25 cellular contexts compared by ENCODE assay signal in the genomic region with DNA sequence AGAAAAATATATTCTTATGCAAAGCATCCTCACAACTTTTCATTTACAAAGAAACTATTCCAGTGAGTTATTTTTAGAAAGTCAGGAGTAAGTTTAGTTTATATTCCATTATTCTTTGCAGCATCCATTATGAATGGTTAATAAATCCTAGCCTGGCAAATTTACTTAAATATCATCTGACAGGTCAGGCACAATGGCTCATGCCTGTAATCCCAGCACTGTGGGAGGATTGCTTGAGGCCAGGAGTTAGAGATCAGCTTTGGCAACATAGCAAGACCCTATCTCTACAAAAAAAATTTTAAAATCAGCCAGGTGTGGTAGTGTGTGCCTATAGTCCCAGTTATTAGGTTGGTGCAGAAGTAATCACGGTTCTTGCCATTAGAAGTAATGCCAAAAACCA. TPM values are rescaled to one million over a fixed set of nuclear protein-coding genes. Genes with fewer than 3 reads are reported as not detected.
"Had no signal": no experiment of that assay in that cellular context is flagged by ENCODE, and none has a peak within 500 bp of the region (broad histone marks: within the 10 kb centered on the region; RNA-seq: fewer than 3 reads in every experiment).

No MANE protein-coding gene starts in this region.

- H3K9me3 Mint-ChIP-seq: activated CD4-positive, alpha-beta memory T cell treated with anti-CD3 and anti-CD28 coated beads for 36 hours; activated CD4-positive, alpha-beta T cell treated with anti-CD3 and anti-CD28 coated beads, Interleukin-2, amount 10 ng/mL, durations not matched to agents 7 days and 5 days; activated naive CD4-positive, alpha-beta T cell treated with anti-CD3 and anti-CD28 coated beads for 36 hours; activated naive CD8-positive, alpha-beta T cell treated with anti-CD3 and anti-CD28 coated beads, Interleukin-2, amount 50 U/mL, for 24 hours; activated T-helper 1 cell treated with anti-CD3 and anti-CD28 coated beads, Interleukin-12 subunit alpha, Interleukin-12 subunit beta, Interleukin-2, Interleukin-4 antibody, amounts not matched to agents 30 ng/mL and 10 ng/mL and 1 ng/mL, durations not matched to agents 14 hours and 24 hours and 36 hours; brain had no signal

- DNase-seq: activated CD4-positive, alpha-beta memory T cell treated with anti-CD3 and anti-CD28 coated beads for 36 hours; activated CD4-positive, alpha-beta T cell treated with anti-CD3 and anti-CD28 coated beads, Interleukin-2, amount 10 ng/mL, durations not matched to agents 7 days and 5 days; activated CD4-positive, CD25-positive, alpha-beta regulatory T cell; activated CD8-positive, alpha-beta memory T cell treated with anti-CD3 and anti-CD28 coated beads for 24 hours; activated effector memory CD4-positive, alpha-beta T cell treated with anti-CD3 and anti-CD28 coated beads, Interleukin-2, amount 50 U/mL, for 16 hours; activated naive CD4-positive, alpha-beta T cell treated with anti-CD3 and anti-CD28 coated beads for 36 hours; activated naive CD8-positive, alpha-beta T cell treated with anti-CD3 and anti-CD28 coated beads, Interleukin-2, amount 50 U/mL, for 24 hours; amygdala; cerebellar nuclear complex; MM.1S; NCI-H1105; NCI-H1436; NCI-H1694 treated with DMSO at 0.1 percent for 48 hours; NCI-H2029 treated with DMSO at 0.1 percent for 48 hours; NCI-H345; NCI-H510A; NCI-H526 treated with DMSO at 0.1 percent for 48 hours; NCI-H82; SIG-M5; T-helper 1 cell had no signal

- ATAC-seq: activated naive CD8-positive, alpha-beta T cell treated with anti-CD3 and anti-CD28 coated beads, Interleukin-2, amount 50 U/mL, for 24 hours had no signal

- H3K27me3 Mint-ChIP-seq: activated CD4-positive, alpha-beta memory T cell treated with anti-CD3 and anti-CD28 coated beads for 36 hours; activated CD4-positive, alpha-beta T cell treated with anti-CD3 and anti-CD28 coated beads, Interleukin-2, amount 10 ng/mL, durations not matched to agents 7 days and 5 days; activated naive CD8-positive, alpha-beta T cell treated with anti-CD3 and anti-CD28 coated beads, Interleukin-2, amount 50 U/mL, for 24 hours; brain had no signal

- H3K36me3 Mint-ChIP-seq: brain had no signal

- H3K27ac ChIP-seq: VCaP had no signal

- H3K4me3 Mint-ChIP-seq: activated CD4-positive, alpha-beta memory T cell treated with anti-CD3 and anti-CD28 coated beads for 36 hours; activated CD4-positive, alpha-beta T cell treated with anti-CD3 and anti-CD28 coated beads, Interleukin-2, amount 10 ng/mL, durations not matched to agents 7 days and 5 days; activated naive CD4-positive, alpha-beta T cell treated with anti-CD3 and anti-CD28 coated beads for 36 hours; activated naive CD8-positive, alpha-beta T cell treated with anti-CD3 and anti-CD28 coated beads, Interleukin-2, amount 50 U/mL, for 24 hours; activated T-helper 1 cell treated with anti-CD3 and anti-CD28 coated beads, Interleukin-12 subunit alpha, Interleukin-12 subunit beta, Interleukin-2, Interleukin-4 antibody, amounts not matched to agents 30 ng/mL and 10 ng/mL and 1 ng/mL, durations not matched to agents 14 hours and 24 hours and 36 hours; brain had no signal

- H3K27ac Mint-ChIP-seq: activated CD4-positive, alpha-beta T cell treated with anti-CD3 and anti-CD28 coated beads, Interleukin-2, amount 10 ng/mL, durations not matched to agents 7 days and 5 days; activated naive CD4-positive, alpha-beta T cell treated with anti-CD3 and anti-CD28 coated beads for 36 hours; activated naive CD8-positive, alpha-beta T cell treated with anti-CD3 and anti-CD28 coated beads, Interleukin-2, amount 50 U/mL, for 24 hours; activated T-helper 1 cell treated with anti-CD3 and anti-CD28 coated beads, Interleukin-12 subunit alpha, Interleukin-12 subunit beta, Interleukin-2, Interleukin-4 antibody, amounts not matched to agents 30 ng/mL and 10 ng/mL and 1 ng/mL, durations not matched to agents 14 hours and 24 hours and 36 hours had no signal

RNA-seq across cellular contexts. Expression of a gene that starts 12.9 kb away (rescaled TPM):
- total RNA-seq: OCI-LY7; T-helper 2 cell treated with Interferon-gamma antibody and Interleukin-4, amounts not matched to agents 100 ng/mL and 5 ng/mL, for 36 hours had no signal
